In the genomic region with DNA sequence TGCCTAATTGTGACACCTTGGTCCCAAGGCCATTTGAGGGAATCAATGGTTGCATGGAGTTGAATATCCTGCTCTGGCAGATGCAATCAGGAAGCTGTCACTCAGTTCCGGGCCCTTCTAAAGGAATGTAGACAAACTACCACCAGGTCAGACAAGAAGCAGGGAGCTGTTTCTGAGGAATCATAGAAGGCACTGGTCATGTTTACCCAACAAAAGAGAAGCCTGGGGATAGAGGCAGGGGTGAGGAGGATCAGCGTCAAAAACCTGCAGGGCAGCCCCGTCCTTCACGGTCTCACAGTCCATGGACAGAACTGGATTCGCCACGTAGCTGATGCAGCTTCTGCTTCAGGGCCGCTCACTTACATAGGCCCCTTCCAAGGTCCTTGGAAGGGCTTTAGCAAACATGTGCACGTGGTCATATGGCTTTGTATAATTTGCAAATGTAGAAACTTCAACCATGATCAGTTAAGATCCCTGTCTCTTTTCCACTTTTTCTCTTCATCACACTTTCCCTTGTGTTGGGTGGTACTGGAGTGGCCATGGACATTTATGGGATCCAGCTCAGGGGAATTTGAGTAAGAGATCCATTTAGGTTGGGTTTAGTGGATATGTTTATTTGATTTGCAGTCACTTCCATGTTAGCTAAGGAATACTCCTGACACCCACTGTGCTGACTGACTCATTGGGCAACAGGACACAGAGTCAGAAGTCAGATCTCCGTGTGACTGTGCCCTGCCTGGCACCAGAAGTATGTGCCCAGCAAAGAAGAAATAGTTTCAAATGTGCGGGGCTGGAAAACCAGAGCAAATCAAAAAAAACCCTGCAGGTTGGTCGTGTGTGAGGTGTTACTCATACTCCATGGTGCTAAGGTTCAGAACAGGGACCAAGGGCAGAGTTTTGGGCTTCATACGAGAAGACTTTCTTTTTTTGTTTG, we compare ENCODE assay signal across 1 cellular context.
TF ChIP-seq lines count a peak whose summit lies in the region.

No MANE protein-coding gene starts in this region.

TF ChIP-seq in HepG2, 621 proteins besides CTCF, POLR2A, EP300 and RAD21 (continued from another document and continues in another):
- TF ChIP-seq ATRX (CRISPR knock-in tag; IDR thresholded peaks at IDR 0.05; ENCODE audit: borderline replicate concordance) (no peak), ASH2L (IDR thresholded peaks at IDR 0.05; ENCODE audit: insufficient read length, low read depth, low read length) (peak; percentile 18), ZFP90 (CRISPR knock-in tag; IDR thresholded peaks at IDR 0.05; ENCODE audit: borderline replicate concordance) (no peak), YEATS2 (CRISPR knock-in tag; IDR thresholded peaks at IDR 0.05; ENCODE audit: borderline replicate concordance) (no peak), NRL (CRISPR knock-in tag; IDR thresholded peaks at IDR 0.05; ENCODE audit: borderline replicate concordance) (no peak), ZNF282 (IDR thresholded peaks at IDR 0.05; ENCODE audit: partially characterized antibody) (no peak), SP1 (IDR thresholded peaks at IDR 0.05) (no peak), SP1 (CRISPR knock-in tag; IDR thresholded peaks at IDR 0.05) (no peak), BRCA1 (CRISPR knock-in tag; IDR thresholded peaks at IDR 0.05) (no peak), U2AF2 (IDR thresholded peaks at IDR 0.05; ENCODE audit: low read depth, low read length) (no peak), ZNF24 (IDR thresholded peaks at IDR 0.05) (no peak), PHF21A (CRISPR knock-in tag; IDR thresholded peaks at IDR 0.05) (peak; percentile 52; the same call in 1 of the 2 replicates), ZNF496 (CRISPR knock-in tag; IDR thresholded peaks at IDR 0.05; ENCODE audit: insufficient replicate concordance) (no peak), RNF2 (conservative IDR thresholded peaks at IDR 0.05; ENCODE audit: low read depth) (no peak), NCOR1 (IDR thresholded peaks at IDR 0.05; ENCODE audit: borderline replicate concordance, low read length) (no peak), ATF1 (CRISPR knock-in tag; IDR thresholded peaks at IDR 0.05) (no peak), ZNF234 (CRISPR knock-in tag; conservative IDR thresholded peaks at IDR 0.05) (no peak), NFATC3 (CRISPR knock-in tag; IDR thresholded peaks at IDR 0.05) (no peak), DPF2 (CRISPR knock-in tag; IDR thresholded peaks at IDR 0.05; ENCODE audit: borderline replicate concordance, low read depth) (peak; percentile 30; the same call in 1 of the 2 replicates), SIN3A (IDR thresholded peaks at IDR 0.05; ENCODE audit: borderline replicate concordance, low read depth, low read length) (no peak), SRSF1 (optimal IDR thresholded peaks at IDR 0.05; ENCODE audit: low read depth, low read length) (no peak), ZNF350 (CRISPR knock-in tag; IDR thresholded peaks at IDR 0.05; ENCODE audit: borderline replicate concordance, low read depth) (no peak; the same call in 1 of the 2 replicates), PPARG (CRISPR knock-in tag; conservative IDR thresholded peaks at IDR 0.05) (no peak)
- TF ChIP-seq, protein P1, sequence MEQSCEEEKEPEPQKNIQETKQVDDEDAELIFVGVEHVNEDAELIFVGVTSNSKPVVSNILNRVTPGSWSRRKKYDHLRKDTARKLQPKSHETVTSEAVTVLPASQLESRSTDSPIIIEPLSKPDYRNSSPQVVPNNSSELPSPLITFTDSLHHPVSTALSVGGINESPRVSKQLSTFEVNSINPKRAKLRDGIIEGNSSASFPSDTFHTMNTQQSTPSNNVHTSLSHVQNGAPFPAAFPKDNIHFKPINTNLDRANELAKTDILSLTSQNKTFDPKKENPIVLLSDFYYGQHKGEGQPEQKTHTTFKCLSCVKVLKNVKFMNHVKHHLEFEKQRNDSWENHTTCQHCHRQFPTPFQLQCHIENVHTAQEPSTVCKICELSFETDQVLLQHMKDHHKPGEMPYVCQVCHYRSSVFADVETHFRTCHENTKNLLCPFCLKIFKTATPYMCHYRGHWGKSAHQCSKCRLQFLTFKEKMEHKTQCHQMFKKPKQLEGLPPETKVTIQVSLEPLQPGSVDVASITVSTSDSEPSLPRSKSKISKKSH (CRISPR knock-in tag; IDR thresholded peaks at IDR 0.05; ENCODE audit: borderline replicate concordance), result no peak
- TF ChIP-seq, protein P2, sequence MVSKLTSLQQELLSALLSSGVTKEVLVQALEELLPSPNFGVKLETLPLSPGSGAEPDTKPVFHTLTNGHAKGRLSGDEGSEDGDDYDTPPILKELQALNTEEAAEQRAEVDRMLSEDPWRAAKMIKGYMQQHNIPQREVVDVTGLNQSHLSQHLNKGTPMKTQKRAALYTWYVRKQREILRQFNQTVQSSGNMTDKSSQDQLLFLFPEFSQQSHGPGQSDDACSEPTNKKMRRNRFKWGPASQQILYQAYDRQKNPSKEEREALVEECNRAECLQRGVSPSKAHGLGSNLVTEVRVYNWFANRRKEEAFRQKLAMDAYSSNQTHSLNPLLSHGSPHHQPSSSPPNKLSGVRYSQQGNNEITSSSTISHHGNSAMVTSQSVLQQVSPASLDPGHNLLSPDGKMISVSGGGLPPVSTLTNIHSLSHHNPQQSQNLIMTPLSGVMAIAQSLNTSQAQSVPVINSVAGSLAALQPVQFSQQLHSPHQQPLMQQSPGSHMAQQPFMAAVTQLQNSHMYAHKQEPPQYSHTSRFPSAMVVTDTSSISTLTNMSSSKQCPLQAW (CRISPR knock-in tag; IDR thresholded peaks at IDR 0.05), result no peak
- TF ChIP-seq, protein P3, sequence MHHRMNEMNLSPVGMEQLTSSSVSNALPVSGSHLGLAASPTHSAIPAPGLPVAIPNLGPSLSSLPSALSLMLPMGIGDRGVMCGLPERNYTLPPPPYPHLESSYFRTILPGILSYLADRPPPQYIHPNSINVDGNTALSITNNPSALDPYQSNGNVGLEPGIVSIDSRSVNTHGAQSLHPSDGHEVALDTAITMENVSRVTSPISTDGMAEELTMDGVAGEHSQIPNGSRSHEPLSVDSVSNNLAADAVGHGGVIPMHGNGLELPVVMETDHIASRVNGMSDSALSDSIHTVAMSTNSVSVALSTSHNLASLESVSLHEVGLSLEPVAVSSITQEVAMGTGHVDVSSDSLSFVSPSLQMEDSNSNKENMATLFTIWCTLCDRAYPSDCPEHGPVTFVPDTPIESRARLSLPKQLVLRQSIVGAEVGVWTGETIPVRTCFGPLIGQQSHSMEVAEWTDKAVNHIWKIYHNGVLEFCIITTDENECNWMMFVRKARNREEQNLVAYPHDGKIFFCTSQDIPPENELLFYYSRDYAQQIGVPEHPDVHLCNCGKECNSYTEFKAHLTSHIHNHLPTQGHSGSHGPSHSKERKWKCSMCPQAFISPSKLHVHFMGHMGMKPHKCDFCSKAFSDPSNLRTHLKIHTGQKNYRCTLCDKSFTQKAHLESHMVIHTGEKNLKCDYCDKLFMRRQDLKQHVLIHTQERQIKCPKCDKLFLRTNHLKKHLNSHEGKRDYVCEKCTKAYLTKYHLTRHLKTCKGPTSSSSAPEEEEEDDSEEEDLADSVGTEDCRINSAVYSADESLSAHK (CRISPR knock-in tag; IDR thresholded peaks at IDR 0.05; ENCODE audit: borderline replicate concordance), result no peak
- TF ChIP-seq, protein P4, sequence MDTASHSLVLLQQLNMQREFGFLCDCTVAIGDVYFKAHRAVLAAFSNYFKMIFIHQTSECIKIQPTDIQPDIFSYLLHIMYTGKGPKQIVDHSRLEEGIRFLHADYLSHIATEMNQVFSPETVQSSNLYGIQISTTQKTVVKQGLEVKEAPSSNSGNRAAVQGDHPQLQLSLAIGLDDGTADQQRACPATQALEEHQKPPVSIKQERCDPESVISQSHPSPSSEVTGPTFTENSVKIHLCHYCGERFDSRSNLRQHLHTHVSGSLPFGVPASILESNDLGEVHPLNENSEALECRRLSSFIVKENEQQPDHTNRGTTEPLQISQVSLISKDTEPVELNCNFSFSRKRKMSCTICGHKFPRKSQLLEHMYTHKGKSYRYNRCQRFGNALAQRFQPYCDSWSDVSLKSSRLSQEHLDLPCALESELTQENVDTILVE (CRISPR knock-in tag; IDR thresholded peaks at IDR 0.05), result no peak
- TF ChIP-seq, protein P5, sequence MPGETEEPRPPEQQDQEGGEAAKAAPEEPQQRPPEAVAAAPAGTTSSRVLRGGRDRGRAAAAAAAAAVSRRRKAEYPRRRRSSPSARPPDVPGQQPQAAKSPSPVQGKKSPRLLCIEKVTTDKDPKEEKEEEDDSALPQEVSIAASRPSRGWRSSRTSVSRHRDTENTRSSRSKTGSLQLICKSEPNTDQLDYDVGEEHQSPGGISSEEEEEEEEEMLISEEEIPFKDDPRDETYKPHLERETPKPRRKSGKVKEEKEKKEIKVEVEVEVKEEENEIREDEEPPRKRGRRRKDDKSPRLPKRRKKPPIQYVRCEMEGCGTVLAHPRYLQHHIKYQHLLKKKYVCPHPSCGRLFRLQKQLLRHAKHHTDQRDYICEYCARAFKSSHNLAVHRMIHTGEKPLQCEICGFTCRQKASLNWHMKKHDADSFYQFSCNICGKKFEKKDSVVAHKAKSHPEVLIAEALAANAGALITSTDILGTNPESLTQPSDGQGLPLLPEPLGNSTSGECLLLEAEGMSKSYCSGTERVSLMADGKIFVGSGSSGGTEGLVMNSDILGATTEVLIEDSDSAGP (CRISPR knock-in tag; IDR thresholded peaks at IDR 0.05; ENCODE audit: borderline replicate concordance), result no peak
- TF ChIP-seq, protein P6, sequence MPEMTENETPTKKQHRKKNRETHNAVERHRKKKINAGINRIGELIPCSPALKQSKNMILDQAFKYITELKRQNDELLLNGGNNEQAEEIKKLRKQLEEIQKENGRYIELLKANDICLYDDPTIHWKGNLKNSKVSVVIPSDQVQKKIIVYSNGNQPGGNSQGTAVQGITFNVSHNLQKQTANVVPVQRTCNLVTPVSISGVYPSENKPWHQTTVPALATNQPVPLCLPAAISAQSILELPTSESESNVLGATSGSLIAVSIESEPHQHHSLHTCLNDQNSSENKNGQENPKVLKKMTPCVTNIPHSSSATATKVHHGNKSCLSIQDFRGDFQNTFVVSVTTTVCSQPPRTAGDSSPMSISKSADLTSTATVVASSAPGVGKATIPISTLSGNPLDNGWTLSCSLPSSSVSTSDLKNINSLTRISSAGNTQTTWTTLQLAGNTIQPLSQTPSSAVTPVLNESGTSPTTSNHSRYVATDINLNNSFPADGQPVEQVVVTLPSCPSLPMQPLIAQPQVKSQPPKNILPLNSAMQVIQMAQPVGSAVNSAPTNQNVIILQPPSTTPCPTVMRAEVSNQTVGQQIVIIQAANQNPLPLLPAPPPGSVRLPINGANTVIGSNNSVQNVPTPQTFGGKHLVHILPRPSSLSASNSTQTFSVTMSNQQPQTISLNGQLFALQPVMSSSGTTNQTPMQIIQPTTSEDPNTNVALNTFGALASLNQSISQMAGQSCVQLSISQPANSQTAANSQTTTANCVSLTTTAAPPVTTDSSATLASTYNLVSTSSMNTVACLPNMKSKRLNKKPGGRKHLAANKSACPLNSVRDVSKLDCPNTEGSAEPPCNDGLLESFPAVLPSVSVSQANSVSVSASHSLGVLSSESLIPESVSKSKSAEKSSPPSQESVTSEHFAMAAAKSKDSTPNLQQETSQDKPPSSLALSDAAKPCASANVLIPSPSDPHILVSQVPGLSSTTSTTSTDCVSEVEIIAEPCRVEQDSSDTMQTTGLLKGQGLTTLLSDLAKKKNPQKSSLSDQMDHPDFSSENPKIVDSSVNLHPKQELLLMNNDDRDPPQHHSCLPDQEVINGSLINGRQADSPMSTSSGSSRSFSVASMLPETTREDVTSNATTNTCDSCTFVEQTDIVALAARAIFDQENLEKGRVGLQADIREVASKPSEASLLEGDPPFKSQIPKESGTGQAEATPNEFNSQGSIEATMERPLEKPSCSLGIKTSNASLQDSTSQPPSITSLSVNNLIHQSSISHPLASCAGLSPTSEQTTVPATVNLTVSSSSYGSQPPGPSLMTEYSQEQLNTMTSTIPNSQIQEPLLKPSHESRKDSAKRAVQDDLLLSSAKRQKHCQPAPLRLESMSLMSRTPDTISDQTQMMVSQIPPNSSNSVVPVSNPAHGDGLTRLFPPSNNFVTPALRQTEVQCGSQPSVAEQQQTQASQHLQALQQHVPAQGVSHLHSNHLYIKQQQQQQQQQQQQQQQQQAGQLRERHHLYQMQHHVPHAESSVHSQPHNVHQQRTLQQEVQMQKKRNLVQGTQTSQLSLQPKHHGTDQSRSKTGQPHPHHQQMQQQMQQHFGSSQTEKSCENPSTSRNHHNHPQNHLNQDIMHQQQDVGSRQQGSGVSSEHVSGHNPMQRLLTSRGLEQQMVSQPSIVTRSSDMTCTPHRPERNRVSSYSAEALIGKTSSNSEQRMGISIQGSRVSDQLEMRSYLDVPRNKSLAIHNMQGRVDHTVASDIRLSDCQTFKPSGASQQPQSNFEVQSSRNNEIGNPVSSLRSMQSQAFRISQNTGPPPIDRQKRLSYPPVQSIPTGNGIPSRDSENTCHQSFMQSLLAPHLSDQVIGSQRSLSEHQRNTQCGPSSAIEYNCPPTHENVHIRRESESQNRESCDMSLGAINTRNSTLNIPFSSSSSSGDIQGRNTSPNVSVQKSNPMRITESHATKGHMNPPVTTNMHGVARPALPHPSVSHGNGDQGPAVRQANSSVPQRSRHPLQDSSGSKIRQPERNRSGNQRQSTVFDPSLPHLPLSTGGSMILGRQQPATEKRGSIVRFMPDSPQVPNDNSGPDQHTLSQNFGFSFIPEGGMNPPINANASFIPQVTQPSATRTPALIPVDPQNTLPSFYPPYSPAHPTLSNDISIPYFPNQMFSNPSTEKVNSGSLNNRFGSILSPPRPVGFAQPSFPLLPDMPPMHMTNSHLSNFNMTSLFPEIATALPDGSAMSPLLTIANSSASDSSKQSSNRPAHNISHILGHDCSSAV (CRISPR knock-in tag; IDR thresholded peaks at IDR 0.05; ENCODE audit: borderline replicate concordance), result no peak
- TF ChIP-seq, protein P7, sequence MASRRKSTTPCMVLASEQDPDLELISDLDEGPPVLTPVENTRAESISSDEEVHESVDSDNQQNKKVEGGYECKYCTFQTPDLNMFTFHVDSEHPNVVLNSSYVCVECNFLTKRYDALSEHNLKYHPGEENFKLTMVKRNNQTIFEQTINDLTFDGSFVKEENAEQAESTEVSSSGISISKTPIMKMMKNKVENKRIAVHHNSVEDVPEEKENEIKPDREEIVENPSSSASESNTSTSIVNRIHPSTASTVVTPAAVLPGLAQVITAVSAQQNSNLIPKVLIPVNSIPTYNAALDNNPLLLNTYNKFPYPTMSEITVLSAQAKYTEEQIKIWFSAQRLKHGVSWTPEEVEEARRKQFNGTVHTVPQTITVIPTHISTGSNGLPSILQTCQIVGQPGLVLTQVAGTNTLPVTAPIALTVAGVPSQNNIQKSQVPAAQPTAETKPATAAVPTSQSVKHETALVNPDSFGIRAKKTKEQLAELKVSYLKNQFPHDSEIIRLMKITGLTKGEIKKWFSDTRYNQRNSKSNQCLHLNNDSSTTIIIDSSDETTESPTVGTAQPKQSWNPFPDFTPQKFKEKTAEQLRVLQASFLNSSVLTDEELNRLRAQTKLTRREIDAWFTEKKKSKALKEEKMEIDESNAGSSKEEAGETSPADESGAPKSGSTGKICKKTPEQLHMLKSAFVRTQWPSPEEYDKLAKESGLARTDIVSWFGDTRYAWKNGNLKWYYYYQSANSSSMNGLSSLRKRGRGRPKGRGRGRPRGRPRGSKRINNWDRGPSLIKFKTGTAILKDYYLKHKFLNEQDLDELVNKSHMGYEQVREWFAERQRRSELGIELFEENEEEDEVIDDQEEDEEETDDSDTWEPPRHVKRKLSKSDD (CRISPR knock-in tag; IDR thresholded peaks at IDR 0.05; ENCODE audit: low read depth), result no peak
